ENCODE assay signal across 8 cellular contexts in genomic region chr1:100200060-100200459, GRCh38. TPM values are rescaled to one million over a fixed set of nuclear protein-coding genes. Genes with fewer than 3 reads are reported as not detected.
DNase-seq lines count a peak whose midpoint lies in the region; ATAC-seq and TF ChIP-seq lines count a peak whose summit lies in the region.
"Not testable (repeated sequence)": the region's sequence is repeated elsewhere in the genome, so short reads cannot be mapped to it uniquely, and the experiment has no call there.
"Had no signal": no experiment of that assay in that cellular context is flagged by ENCODE, and none has a peak within 500 bp of the region (broad histone marks: within the 10 kb centered on the region; RNA-seq: fewer than 3 reads in every experiment).

No MANE protein-coding gene starts in this region.

- H3K27ac ChIP-seq in GM23338 (ENCODE audit: low read depth) (0 out of 2 replicates have a peak overlapping the region, but pooled peaks have one; percentile 59), HUES6 (ENCODE audit: low read depth, low read length) (0 out of 2 replicates have a peak overlapping the region, but pooled peaks have one; percentile 3), neural progenitor cell (peak overlapping the region; percentile 67)
- H3K27ac ChIP-seq in endodermal cell (ENCODE audit: low read depth, low read length) = not testable (repeated sequence)

- H3K27me3 ChIP-seq in GM23338 (ENCODE audit: insufficient read depth); HUES6 (ENCODE audit: control insufficient read depth, insufficient read depth, low read length); endodermal cell (ENCODE audit: control insufficient read depth, insufficient read depth, low read length, poor library complexity, severe bottlenecking); iPS-15b (ENCODE audit: control insufficient read depth, insufficient read depth, low read length); neural progenitor cell: not testable (repeated sequence)

- TF ChIP-seq CTCF in GM23338 (conservative IDR thresholded peaks at IDR 0.05; ENCODE audit: low read depth in 2 of 2); endodermal cell (conservative IDR thresholded peaks at IDR 0.05); neural progenitor cell (IDR thresholded peaks at IDR 0.05): not testable (repeated sequence)

- not testable (repeated sequence) for H3K79me2 ChIP-seq in GM23338 (replicated peaks; ENCODE audit: insufficient read depth); neural progenitor cell (ENCODE audit: low read depth)

- not testable (repeated sequence) for H3K4me3 Mint-ChIP-seq in GM23338, endodermal cell, neural progenitor cell

- not testable (repeated sequence) for H2AFZ ChIP-seq in GM23338; neural progenitor cell (replicated peaks)

- 38 to 52% methylated on average over 2 to 6 of the region's 6 CpGs for WGBS in endodermal cell (ENCODE audit: insufficient coverage in 1 of 2, insufficient read length in 1 of 2), 2 experiments

- H3K9me3 Mint-ChIP-seq in GM23338, endodermal cell: not testable (repeated sequence)
- peaks cover 12% of the 10 kb centered on the region for H3K9me3 Mint-ChIP-seq in neural progenitor cell

- H3K36me3 Mint-ChIP-seq in GM23338 (ENCODE audit: low read depth) (peaks cover 65% of the 10 kb centered on the region), endodermal cell (ENCODE audit: low read depth) (peaks cover 73% of the 10 kb centered on the region), neural progenitor cell (peaks cover 60% of the 10 kb centered on the region)

- peak; percentile 49 for ATAC-seq in GM23338

- H3K9me2 ChIP-seq in GM23338 (ENCODE audit: insufficient read depth) = not testable (repeated sequence)

- H3K9ac ChIP-seq in HUES6 (ENCODE audit: low read length) (peak overlapping the region; percentile 49), iPS-15b (ENCODE audit: low read depth, low read length) (peak overlapping the region; percentile 24)
- H3K9ac ChIP-seq in endodermal cell (ENCODE audit: extremely low read depth, low read length, poor library complexity, severe bottlenecking); neural progenitor cell: not testable (repeated sequence)

- H3K9me3 ChIP-seq in HUES6 (ENCODE audit: control insufficient read depth, insufficient read depth, low read depth, low read length); endodermal cell (ENCODE audit: control insufficient read depth, low read length); iPS-15b (ENCODE audit: control insufficient read depth, insufficient read depth, low read length); neural progenitor cell (ENCODE audit: low read depth): not testable (repeated sequence)

- not testable (repeated sequence) for H3F3A ChIP-seq in GM23338 (replicated peaks; ENCODE audit: low read depth); neural progenitor cell (ENCODE audit: low read depth)

- not testable (repeated sequence) for H3K4me1 ChIP-seq in GM23338 (ENCODE audit: insufficient read depth); HUES6 (ENCODE audit: control insufficient read depth, insufficient read depth, low read length); endodermal cell (ENCODE audit: control insufficient read depth, insufficient read depth, low read length); iPS-15b (ENCODE audit: control insufficient read depth, insufficient read depth, low read length)
- peaks cover 11% of the 10 kb centered on the region for H3K4me1 ChIP-seq in neural progenitor cell

- H3K27ac Mint-ChIP-seq in GM23338, neural progenitor cell: not testable (repeated sequence)
- peak overlapping the region; percentile 76 for H3K27ac Mint-ChIP-seq in endodermal cell

- H3K4me3 ChIP-seq in GM23338; HUES6 (ENCODE audit: low read depth, low read length); endodermal cell (ENCODE audit: low read length); iPS-15b (ENCODE audit: low read depth, low read length); neural progenitor cell: not testable (repeated sequence)

- H3K4me2 ChIP-seq in GM23338 = peak overlapping the region; percentile 48; the same call in 1 of the 2 replicates
- H3K4me2 ChIP-seq in neural progenitor cell = peak overlapping the region; percentile 57

- H3K27me3 Mint-ChIP-seq in GM23338 (ENCODE audit: insufficient read depth, low read depth, poor library complexity); endodermal cell (ENCODE audit: insufficient read depth); neural progenitor cell (ENCODE audit: insufficient read depth, low read depth): not testable (repeated sequence)

- not testable (repeated sequence) for H4K20me1 ChIP-seq in GM23338 (replicated peaks; ENCODE audit: insufficient read depth); neural progenitor cell (ENCODE audit: low read depth)

- H3K36me3 ChIP-seq in GM23338 (ENCODE audit: insufficient read depth); iPS-15b (ENCODE audit: control insufficient read depth, insufficient read depth, low read length): not testable (repeated sequence)
- H3K36me3 ChIP-seq in HUES6 (ENCODE audit: control insufficient read depth, insufficient read depth, low read length) (peaks cover 36% of the 10 kb centered on the region), endodermal cell (ENCODE audit: control insufficient read depth, insufficient read depth, low read length) (peaks cover 52% of the 10 kb centered on the region), neural progenitor cell (peaks cover 26% of the 10 kb centered on the region)

- peaks cover 14% of the 10 kb centered on the region for H3K4me1 Mint-ChIP-seq in GM23338
- H3K4me1 Mint-ChIP-seq in endodermal cell = peaks cover 14% of the 10 kb centered on the region
- H3K4me1 Mint-ChIP-seq in neural progenitor cell = not testable (repeated sequence)

- DNase-seq in GM23338 (ENCODE audit: low spot score) (peak; percentile 50), NCI-H2227 treated with DMSO at 0.1 percent for 48 hours (lab: John Stamatoyannopoulos, UW) (peak; percentile 32), ecto neural progenitor cell (ENCODE audit: low spot score) (peak; percentile 55), endodermal cell (peak; percentile 82), neural progenitor cell (ENCODE audit: low spot score) (peak; percentile 64)

RNA-seq across cellular contexts. Expression of gene LRRC39, which starts 22.0 kb away (rescaled TPM):
- total RNA-seq in GM23338 (2014; rRNA removed; shearing (Covaris generic)) = 0.87 TPM in 1 of 2 replicates, not detected in the other
- 0.35 and 0.48 TPM in 2 replicates for polyA plus RNA-seq in GM23338 (2016; fragmentation: Nextera tagmentation; extraction: Ambion mirVana)
- total RNA-seq in endodermal cell (under 1 TPM; 0.24 to 0.84 TPM), neural progenitor cell (ENCODE audit: low replicate concordance) (0.54 and 0.87 TPM in 2 replicates)
- polyA plus RNA-seq in endodermal cell (2013, experiment 1 of 2) = 1.2 TPM
- polyA plus RNA-seq in endodermal cell (2013, experiment 2 of 2) = 1.2 TPM
- polyA plus RNA-seq: CD8-positive, alpha-beta memory T cell had no signal

RNA-seq across cellular contexts. Expression of gene DBT, which starts 49.6 kb away (rescaled TPM):
- 13.6 and 14.7 TPM in 2 replicates for total RNA-seq in GM23338 (2014; rRNA removed; shearing (Covaris generic))
- 6.8 and 8.1 TPM in 2 replicates for polyA plus RNA-seq in GM23338 (2016; fragmentation: Nextera tagmentation; extraction: Ambion mirVana)
- total RNA-seq in endodermal cell (10 to 100 TPM; 23.0 to 24.6 TPM), neural progenitor cell (ENCODE audit: low replicate concordance) (9.0 and 13.7 TPM in 2 replicates)
- 8.0 TPM for polyA plus RNA-seq in endodermal cell (2013, experiment 1 of 2)
- polyA plus RNA-seq in endodermal cell (2013, experiment 2 of 2) = 7.9 TPM

Comparison
In these comparisons a context has a peak if more than half of its experiments do, and no peak if none do; other contexts are left out.
1. DNase-seq: peak in every context shown above with its lines; median percentile 82 in endodermal cell; 64 in neural progenitor cell; 55 in ecto neural progenitor cell; 50 in GM23338; 32 in NCI-H2227 treated with DMSO at 0.1 percent for 48 hours.